In the genomic region with DNA sequence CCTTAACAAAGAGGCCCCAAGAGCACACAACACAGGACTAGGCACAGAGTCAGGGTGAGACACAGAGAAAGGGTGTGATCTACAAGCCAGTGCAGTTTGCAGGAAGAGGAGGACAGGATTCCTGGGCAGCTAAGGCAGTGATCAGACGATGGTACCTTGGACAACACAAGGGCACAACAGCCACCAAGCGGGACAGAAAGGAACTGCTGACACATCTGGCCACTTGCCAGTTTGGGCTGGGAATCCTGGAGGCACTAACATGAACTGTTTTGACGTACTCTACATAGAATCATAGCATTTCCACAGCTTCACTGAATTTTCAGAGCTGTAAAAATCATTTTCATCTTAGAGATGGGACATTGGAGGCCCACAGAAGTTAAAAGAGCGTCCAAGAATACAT, we compare ENCODE assay signal across 1 cellular context.
TF ChIP-seq lines count a peak whose summit lies in the region.

No MANE protein-coding gene starts in this region.

TF ChIP-seq in SK-N-SH, 30 proteins besides CTCF, POLR2A, EP300 and RAD21:
- TF ChIP-seq, protein P1, sequence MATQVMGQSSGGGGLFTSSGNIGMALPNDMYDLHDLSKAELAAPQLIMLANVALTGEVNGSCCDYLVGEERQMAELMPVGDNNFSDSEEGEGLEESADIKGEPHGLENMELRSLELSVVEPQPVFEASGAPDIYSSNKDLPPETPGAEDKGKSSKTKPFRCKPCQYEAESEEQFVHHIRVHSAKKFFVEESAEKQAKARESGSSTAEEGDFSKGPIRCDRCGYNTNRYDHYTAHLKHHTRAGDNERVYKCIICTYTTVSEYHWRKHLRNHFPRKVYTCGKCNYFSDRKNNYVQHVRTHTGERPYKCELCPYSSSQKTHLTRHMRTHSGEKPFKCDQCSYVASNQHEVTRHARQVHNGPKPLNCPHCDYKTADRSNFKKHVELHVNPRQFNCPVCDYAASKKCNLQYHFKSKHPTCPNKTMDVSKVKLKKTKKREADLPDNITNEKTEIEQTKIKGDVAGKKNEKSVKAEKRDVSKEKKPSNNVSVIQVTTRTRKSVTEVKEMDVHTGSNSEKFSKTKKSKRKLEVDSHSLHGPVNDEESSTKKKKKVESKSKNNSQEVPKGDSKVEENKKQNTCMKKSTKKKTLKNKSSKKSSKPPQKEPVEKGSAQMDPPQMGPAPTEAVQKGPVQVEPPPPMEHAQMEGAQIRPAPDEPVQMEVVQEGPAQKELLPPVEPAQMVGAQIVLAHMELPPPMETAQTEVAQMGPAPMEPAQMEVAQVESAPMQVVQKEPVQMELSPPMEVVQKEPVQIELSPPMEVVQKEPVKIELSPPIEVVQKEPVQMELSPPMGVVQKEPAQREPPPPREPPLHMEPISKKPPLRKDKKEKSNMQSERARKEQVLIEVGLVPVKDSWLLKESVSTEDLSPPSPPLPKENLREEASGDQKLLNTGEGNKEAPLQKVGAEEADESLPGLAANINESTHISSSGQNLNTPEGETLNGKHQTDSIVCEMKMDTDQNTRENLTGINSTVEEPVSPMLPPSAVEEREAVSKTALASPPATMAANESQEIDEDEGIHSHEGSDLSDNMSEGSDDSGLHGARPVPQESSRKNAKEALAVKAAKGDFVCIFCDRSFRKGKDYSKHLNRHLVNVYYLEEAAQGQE (IDR thresholded peaks at IDR 0.05; ENCODE audit: low read depth, low read length) = peak; percentile 82
- TF ChIP-seq MEF2A (IDR thresholded peaks at IDR 0.05; ENCODE audit: borderline replicate concordance, low read depth) (no peak), NFIC (IDR thresholded peaks at IDR 0.05; ENCODE audit: borderline replicate concordance) (peak; percentile 78), SMC3 (IDR thresholded peaks at IDR 0.05; ENCODE audit: low read depth, low read length) (peak; percentile 34), NRF1 (IDR thresholded peaks at IDR 0.05; ENCODE audit: low read depth, low read length) (no peak), GATA2 (CRISPR knock-in tag; IDR thresholded peaks at IDR 0.05) (no peak)
- TF ChIP-seq, protein P2, sequence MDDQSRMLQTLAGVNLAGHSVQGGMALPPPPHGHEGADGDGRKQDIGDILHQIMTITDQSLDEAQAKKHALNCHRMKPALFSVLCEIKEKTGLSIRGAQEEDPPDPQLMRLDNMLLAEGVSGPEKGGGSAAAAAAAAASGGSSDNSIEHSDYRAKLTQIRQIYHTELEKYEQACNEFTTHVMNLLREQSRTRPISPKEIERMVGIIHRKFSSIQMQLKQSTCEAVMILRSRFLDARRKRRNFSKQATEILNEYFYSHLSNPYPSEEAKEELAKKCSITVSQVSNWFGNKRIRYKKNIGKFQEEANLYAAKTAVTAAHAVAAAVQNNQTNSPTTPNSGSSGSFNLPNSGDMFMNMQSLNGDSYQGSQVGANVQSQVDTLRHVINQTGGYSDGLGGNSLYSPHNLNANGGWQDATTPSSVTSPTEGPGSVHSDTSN (IDR thresholded peaks at IDR 0.05) = no peak
- TF ChIP-seq, protein P3, sequence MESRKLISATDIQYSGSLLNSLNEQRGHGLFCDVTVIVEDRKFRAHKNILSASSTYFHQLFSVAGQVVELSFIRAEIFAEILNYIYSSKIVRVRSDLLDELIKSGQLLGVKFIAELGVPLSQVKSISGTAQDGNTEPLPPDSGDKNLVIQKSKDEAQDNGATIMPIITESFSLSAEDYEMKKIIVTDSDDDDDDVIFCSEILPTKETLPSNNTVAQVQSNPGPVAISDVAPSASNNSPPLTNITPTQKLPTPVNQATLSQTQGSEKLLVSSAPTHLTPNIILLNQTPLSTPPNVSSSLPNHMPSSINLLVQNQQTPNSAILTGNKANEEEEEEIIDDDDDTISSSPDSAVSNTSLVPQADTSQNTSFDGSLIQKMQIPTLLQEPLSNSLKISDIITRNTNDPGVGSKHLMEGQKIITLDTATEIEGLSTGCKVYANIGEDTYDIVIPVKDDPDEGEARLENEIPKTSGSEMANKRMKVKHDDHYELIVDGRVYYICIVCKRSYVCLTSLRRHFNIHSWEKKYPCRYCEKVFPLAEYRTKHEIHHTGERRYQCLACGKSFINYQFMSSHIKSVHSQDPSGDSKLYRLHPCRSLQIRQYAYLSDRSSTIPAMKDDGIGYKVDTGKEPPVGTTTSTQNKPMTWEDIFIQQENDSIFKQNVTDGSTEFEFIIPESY (IDR thresholded peaks at IDR 0.05; ENCODE audit: borderline replicate concordance, low read depth) = no peak
- TF ChIP-seq, protein P4, sequence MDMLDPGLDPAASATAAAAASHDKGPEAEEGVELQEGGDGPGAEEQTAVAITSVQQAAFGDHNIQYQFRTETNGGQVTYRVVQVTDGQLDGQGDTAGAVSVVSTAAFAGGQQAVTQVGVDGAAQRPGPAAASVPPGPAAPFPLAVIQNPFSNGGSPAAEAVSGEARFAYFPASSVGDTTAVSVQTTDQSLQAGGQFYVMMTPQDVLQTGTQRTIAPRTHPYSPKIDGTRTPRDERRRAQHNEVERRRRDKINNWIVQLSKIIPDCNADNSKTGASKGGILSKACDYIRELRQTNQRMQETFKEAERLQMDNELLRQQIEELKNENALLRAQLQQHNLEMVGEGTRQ (IDR thresholded peaks at IDR 0.05; ENCODE audit: borderline replicate concordance, low read depth, low read length) = no peak
